In the genomic region with DNA sequence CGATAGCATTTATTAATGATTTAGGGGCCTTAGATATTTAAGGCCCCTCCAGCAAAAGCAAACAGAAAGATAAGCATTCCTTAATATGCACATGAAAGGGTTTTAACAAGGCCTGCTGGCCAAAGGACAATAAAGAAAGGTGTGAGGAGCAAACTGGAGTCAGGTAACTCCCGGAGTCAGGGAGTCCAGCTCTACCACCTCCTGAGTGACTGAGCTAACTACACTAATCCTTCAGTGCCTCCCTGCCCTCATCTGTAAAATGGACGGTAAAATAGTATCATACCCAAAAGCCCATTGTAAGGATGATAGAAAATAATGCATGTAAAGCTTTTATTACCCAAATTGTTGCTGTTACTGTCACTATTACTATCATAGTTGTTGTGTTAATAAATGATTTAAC, we compare ENCODE assay signal across 2 cellular contexts.
A peak's percentile ranks its signal among the peaks of the same experiment; 100 is the strongest.
TF ChIP-seq lines count a peak whose summit lies in the region.

No MANE protein-coding gene starts in this region.

TF ChIP-seq in GM23338, 12 proteins besides CTCF, POLR2A, EP300 and RAD21 (continued from another document):
- TF ChIP-seq, protein P1, sequence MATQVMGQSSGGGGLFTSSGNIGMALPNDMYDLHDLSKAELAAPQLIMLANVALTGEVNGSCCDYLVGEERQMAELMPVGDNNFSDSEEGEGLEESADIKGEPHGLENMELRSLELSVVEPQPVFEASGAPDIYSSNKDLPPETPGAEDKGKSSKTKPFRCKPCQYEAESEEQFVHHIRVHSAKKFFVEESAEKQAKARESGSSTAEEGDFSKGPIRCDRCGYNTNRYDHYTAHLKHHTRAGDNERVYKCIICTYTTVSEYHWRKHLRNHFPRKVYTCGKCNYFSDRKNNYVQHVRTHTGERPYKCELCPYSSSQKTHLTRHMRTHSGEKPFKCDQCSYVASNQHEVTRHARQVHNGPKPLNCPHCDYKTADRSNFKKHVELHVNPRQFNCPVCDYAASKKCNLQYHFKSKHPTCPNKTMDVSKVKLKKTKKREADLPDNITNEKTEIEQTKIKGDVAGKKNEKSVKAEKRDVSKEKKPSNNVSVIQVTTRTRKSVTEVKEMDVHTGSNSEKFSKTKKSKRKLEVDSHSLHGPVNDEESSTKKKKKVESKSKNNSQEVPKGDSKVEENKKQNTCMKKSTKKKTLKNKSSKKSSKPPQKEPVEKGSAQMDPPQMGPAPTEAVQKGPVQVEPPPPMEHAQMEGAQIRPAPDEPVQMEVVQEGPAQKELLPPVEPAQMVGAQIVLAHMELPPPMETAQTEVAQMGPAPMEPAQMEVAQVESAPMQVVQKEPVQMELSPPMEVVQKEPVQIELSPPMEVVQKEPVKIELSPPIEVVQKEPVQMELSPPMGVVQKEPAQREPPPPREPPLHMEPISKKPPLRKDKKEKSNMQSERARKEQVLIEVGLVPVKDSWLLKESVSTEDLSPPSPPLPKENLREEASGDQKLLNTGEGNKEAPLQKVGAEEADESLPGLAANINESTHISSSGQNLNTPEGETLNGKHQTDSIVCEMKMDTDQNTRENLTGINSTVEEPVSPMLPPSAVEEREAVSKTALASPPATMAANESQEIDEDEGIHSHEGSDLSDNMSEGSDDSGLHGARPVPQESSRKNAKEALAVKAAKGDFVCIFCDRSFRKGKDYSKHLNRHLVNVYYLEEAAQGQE (IDR thresholded peaks at IDR 0.05; ENCODE audit: unreplicated experiment): no peak
- TF ChIP-seq, protein P2, sequence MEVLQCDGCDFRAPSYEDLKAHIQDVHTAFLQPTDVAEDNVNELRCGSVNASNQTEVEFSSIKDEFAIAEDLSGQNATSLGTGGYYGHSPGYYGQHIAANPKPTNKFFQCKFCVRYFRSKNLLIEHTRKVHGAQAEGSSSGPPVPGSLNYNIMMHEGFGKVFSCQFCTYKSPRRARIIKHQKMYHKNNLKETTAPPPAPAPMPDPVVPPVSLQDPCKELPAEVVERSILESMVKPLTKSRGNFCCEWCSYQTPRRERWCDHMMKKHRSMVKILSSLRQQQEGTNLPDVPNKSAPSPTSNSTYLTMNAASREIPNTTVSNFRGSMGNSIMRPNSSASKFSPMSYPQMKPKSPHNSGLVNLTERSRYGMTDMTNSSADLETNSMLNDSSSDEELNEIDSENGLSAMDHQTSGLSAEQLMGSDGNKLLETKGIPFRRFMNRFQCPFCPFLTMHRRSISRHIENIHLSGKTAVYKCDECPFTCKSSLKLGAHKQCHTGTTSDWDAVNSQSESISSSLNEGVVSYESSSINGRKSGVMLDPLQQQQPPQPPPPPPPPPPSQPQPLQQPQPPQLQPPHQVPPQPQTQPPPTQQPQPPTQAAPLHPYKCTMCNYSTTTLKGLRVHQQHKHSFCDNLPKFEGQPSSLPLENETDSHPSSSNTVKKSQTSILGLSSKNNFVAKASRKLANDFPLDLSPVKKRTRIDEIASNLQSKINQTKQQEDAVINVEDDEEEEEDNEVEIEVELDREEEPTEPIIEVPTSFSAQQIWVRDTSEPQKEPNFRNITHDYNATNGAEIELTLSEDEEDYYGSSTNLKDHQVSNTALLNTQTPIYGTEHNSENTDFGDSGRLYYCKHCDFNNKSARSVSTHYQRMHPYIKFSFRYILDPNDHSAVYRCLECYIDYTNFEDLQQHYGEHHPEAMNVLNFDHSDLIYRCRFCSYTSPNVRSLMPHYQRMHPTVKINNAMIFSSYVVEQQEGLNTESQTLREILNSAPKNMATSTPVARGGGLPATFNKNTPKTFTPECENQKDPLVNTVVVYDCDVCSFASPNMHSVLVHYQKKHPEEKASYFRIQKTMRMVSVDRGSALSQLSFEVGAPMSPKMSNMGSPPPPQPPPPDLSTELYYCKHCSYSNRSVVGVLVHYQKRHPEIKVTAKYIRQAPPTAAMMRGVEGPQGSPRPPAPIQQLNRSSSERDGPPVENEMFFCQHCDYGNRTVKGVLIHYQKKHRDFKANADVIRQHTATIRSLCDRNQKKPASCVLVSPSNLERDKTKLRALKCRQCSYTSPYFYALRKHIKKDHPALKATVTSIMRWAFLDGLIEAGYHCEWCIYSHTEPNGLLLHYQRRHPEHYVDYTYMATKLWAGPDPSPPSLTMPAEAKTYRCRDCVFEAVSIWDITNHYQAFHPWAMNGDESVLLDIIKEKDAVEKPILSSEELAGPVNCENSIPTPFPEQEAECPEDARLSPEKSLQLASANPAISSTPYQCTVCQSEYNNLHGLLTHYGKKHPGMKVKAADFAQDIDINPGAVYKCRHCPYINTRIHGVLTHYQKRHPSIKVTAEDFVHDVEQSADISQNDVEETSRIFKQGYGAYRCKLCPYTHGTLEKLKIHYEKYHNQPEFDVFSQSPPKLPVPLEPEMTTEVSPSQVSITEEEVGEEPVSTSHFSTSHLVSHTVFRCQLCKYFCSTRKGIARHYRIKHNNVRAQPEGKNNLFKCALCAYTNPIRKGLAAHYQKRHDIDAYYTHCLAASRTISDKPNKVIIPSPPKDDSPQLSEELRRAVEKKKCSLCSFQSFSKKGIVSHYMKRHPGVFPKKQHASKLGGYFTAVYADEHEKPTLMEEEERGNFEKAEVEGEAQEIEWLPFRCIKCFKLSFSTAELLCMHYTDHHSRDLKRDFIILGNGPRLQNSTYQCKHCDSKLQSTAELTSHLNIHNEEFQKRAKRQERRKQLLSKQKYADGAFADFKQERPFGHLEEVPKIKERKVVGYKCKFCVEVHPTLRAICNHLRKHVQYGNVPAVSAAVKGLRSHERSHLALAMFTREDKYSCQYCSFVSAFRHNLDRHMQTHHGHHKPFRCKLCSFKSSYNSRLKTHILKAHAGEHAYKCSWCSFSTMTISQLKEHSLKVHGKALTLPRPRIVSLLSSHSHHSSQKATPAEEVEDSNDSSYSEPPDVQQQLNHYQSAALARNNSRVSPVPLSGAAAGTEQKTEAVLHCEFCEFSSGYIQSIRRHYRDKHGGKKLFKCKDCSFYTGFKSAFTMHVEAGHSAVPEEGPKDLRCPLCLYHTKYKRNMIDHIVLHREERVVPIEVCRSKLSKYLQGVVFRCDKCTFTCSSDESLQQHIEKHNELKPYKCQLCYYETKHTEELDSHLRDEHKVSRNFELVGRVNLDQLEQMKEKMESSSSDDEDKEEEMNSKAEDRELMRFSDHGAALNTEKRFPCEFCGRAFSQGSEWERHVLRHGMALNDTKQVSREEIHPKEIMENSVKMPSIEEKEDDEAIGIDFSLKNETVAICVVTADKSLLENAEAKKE (CRISPR knock-in tag; IDR thresholded peaks at IDR 0.05): peak; percentile 78; the same call in 1 of the 2 replicates
- TF ChIP-seq CREB1 (CRISPR knock-in tag; IDR thresholded peaks at IDR 0.05; ENCODE audit: low read depth) (no peak), POLR2AphosphoS5 (IDR thresholded peaks at IDR 0.05; ENCODE audit: low read depth) (peak; percentile 43; the same call in 1 of the 2 replicates), ZNF114 (CRISPR knock-in tag; IDR thresholded peaks at IDR 0.05) (no peak)
- TF ChIP-seq, protein P3, sequence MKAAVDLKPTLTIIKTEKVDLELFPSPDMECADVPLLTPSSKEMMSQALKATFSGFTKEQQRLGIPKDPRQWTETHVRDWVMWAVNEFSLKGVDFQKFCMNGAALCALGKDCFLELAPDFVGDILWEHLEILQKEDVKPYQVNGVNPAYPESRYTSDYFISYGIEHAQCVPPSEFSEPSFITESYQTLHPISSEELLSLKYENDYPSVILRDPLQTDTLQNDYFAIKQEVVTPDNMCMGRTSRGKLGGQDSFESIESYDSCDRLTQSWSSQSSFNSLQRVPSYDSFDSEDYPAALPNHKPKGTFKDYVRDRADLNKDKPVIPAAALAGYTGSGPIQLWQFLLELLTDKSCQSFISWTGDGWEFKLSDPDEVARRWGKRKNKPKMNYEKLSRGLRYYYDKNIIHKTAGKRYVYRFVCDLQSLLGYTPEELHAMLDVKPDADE (IDR thresholded peaks at IDR 0.05): no peak

TF ChIP-seq in H1, 55 proteins besides CTCF, POLR2A, EP300 and RAD21 (continued from another document):
- TF ChIP-seq, protein P4, sequence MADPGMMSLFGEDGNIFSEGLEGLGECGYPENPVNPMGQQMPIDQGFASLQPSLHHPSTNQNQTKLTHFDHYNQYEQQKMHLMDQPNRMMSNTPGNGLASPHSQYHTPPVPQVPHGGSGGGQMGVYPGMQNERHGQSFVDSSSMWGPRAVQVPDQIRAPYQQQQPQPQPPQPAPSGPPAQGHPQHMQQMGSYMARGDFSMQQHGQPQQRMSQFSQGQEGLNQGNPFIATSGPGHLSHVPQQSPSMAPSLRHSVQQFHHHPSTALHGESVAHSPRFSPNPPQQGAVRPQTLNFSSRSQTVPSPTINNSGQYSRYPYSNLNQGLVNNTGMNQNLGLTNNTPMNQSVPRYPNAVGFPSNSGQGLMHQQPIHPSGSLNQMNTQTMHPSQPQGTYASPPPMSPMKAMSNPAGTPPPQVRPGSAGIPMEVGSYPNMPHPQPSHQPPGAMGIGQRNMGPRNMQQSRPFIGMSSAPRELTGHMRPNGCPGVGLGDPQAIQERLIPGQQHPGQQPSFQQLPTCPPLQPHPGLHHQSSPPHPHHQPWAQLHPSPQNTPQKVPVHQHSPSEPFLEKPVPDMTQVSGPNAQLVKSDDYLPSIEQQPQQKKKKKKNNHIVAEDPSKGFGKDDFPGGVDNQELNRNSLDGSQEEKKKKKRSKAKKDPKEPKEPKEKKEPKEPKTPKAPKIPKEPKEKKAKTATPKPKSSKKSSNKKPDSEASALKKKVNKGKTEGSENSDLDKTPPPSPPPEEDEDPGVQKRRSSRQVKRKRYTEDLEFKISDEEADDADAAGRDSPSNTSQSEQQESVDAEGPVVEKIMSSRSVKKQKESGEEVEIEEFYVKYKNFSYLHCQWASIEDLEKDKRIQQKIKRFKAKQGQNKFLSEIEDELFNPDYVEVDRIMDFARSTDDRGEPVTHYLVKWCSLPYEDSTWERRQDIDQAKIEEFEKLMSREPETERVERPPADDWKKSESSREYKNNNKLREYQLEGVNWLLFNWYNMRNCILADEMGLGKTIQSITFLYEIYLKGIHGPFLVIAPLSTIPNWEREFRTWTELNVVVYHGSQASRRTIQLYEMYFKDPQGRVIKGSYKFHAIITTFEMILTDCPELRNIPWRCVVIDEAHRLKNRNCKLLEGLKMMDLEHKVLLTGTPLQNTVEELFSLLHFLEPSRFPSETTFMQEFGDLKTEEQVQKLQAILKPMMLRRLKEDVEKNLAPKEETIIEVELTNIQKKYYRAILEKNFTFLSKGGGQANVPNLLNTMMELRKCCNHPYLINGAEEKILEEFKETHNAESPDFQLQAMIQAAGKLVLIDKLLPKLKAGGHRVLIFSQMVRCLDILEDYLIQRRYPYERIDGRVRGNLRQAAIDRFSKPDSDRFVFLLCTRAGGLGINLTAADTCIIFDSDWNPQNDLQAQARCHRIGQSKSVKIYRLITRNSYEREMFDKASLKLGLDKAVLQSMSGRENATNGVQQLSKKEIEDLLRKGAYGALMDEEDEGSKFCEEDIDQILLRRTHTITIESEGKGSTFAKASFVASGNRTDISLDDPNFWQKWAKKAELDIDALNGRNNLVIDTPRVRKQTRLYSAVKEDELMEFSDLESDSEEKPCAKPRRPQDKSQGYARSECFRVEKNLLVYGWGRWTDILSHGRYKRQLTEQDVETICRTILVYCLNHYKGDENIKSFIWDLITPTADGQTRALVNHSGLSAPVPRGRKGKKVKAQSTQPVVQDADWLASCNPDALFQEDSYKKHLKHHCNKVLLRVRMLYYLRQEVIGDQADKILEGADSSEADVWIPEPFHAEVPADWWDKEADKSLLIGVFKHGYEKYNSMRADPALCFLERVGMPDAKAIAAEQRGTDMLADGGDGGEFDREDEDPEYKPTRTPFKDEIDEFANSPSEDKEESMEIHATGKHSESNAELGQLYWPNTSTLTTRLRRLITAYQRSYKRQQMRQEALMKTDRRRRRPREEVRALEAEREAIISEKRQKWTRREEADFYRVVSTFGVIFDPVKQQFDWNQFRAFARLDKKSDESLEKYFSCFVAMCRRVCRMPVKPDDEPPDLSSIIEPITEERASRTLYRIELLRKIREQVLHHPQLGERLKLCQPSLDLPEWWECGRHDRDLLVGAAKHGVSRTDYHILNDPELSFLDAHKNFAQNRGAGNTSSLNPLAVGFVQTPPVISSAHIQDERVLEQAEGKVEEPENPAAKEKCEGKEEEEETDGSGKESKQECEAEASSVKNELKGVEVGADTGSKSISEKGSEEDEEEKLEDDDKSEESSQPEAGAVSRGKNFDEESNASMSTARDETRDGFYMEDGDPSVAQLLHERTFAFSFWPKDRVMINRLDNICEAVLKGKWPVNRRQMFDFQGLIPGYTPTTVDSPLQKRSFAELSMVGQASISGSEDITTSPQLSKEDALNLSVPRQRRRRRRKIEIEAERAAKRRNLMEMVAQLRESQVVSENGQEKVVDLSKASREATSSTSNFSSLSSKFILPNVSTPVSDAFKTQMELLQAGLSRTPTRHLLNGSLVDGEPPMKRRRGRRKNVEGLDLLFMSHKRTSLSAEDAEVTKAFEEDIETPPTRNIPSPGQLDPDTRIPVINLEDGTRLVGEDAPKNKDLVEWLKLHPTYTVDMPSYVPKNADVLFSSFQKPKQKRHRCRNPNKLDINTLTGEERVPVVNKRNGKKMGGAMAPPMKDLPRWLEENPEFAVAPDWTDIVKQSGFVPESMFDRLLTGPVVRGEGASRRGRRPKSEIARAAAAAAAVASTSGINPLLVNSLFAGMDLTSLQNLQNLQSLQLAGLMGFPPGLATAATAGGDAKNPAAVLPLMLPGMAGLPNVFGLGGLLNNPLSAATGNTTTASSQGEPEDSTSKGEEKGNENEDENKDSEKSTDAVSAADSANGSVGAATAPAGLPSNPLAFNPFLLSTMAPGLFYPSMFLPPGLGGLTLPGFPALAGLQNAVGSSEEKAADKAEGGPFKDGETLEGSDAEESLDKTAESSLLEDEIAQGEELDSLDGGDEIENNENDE (IDR thresholded peaks at IDR 0.05; ENCODE audit: insufficient replicate concordance, low read length): peak; percentile 50
- TF ChIP-seq POU5F1 (IDR thresholded peaks at IDR 0.05; ENCODE audit: low read depth, low read length) (no peak), HDAC2 (IDR thresholded peaks at IDR 0.05; ENCODE audit: borderline replicate concordance in 1 of 2, low read depth in 2 of 2, low read length in 2 of 2) (peak in 1 of 2 experiments; percentile 85; a peak in 1 of 4 replicates)
- TF ChIP-seq, protein P5, sequence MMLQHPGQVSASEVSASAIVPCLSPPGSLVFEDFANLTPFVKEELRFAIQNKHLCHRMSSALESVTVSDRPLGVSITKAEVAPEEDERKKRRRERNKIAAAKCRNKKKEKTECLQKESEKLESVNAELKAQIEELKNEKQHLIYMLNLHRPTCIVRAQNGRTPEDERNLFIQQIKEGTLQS (IDR thresholded peaks at IDR 0.05; ENCODE audit: insufficient read depth, low read depth, low read length): no peak
